36 cellular contexts compared by ENCODE assay signal in genomic region chr3:128420720-128421438, GRCh38. TPM values are rescaled to one million over a fixed set of nuclear protein-coding genes. Genes with fewer than 3 reads are reported as not detected.
"Had no signal": no experiment of that assay in that cellular context is flagged by ENCODE, and none has a peak within 500 bp of the region (broad histone marks: within the 10 kb centered on the region; RNA-seq: fewer than 3 reads in every experiment).

No MANE protein-coding gene starts in this region.

- H3K36me3 Mint-ChIP-seq: naive B cell; natural killer cell treated with Interleukin-12 subunit alpha and Interleukin-12 subunit beta and Interleukin-15 and Interleukin-18, amount 100 ng/mL, for 72 hours had no signal

- H3K9me3 ChIP-seq: colonic mucosa, left lung, mucosa of descending colon, prostate gland, right atrium auricular region, sigmoid colon, testis, tibial artery, upper lobe of left lung, uterus had no signal

- H3K27me3 ChIP-seq: colonic mucosa, heart right ventricle, left lung, right atrium auricular region, testis, upper lobe of left lung, uterus had no signal

- DNase-seq: colonic mucosa; effector CD8-positive, alpha-beta T cell; endodermal cell; foreskin melanocyte; glutamatergic neuron; hippocampal formation; left cardiac atrium; left lung; mesenchymal stem cell; mucosa of descending colon; naive B cell; sigmoid colon; stimulated activated CD4-positive, alpha-beta T cell treated with anti-CD3 and anti-CD28 coated beads, Interleukin-2, amount 100 ng/mL, for 24 hours; stimulated activated CD4-positive, alpha-beta T cell treated with anti-CD3 and anti-CD28 coated beads, Interleukin-4, amount 100 ng/mL, for 24 hours; stimulated activated naive CD8-positive, alpha-beta T cell treated with anti-CD3 and anti-CD28 coated beads, Interleukin-15, Interleukin-2, amounts not matched to agents 100 U/mL and 50 U/mL, for 24 hours; substantia nigra; testis; tibial artery; uterus had no signal

- ATAC-seq: esophagus mucosa; heart right ventricle; left cardiac atrium; left lung; mucosa of descending colon; natural killer cell treated with Interleukin-12 subunit alpha and Interleukin-12 subunit beta and Interleukin-15 and Interleukin-18, amount 100 ng/mL, for 72 hours; stimulated activated memory B cell treated with anti-CD40 and anti-IgM and Interleukin-4, amounts not matched to agents 10 μg/mL and 1 μg/mL and 100 μg/mL, for 72 hours; stimulated activated naive CD8-positive, alpha-beta T cell treated with anti-CD3 and anti-CD28 coated beads, Interleukin-15, Interleukin-2, amounts not matched to agents 100 U/mL and 50 U/mL, for 24 hours had no signal

- H3K27me3 Mint-ChIP-seq: dendritic cell treated with granulocyte-macrophage colony-stimulating factor and Interleukin-4, amounts not matched to agents 40 ng/mL and 50 ng/mL, for 4 days; naive B cell; natural killer cell treated with Interleukin-12 subunit alpha and Interleukin-12 subunit beta and Interleukin-15 and Interleukin-18, amount 100 ng/mL, for 72 hours; stimulated activated memory B cell treated with anti-CD40 and anti-IgM and Interleukin-4, amounts not matched to agents 10 μg/mL and 1 μg/mL and 100 μg/mL, for 72 hours had no signal

- H3K4me1 Mint-ChIP-seq: naive B cell; neural crest cell; stimulated activated memory B cell treated with anti-CD40 and anti-IgM and Interleukin-4, amounts not matched to agents 10 μg/mL and 1 μg/mL and 100 μg/mL, for 72 hours had no signal

- H3K27ac ChIP-seq: colonic mucosa, epithelial cell of prostate, heart right ventricle, left lung, parathyroid adenoma, prostate gland, right atrium auricular region, sigmoid colon, testis, tibial artery, upper lobe of left lung, uterus had no signal

- H3K9ac ChIP-seq: parathyroid adenoma had no signal

- H3K36me3 ChIP-seq: colonic mucosa, heart right ventricle, left lung, prostate gland, right atrium auricular region, sigmoid colon, tibial artery, upper lobe of left lung, uterus had no signal

- H3K4me3 ChIP-seq: colonic mucosa, heart right ventricle, left lung, mucosa of descending colon, prostate gland, right atrium auricular region, sigmoid colon, testis, tibial artery, upper lobe of left lung, uterus had no signal

- H3K79me2 ChIP-seq: parathyroid adenoma had no signal

- H3K4me3 Mint-ChIP-seq: dendritic cell treated with granulocyte-macrophage colony-stimulating factor and Interleukin-4, amounts not matched to agents 40 ng/mL and 50 ng/mL, for 4 days; endodermal cell; mesothelial cell of epicardium; naive B cell; natural killer cell treated with Interleukin-12 subunit alpha and Interleukin-12 subunit beta and Interleukin-15 and Interleukin-18, amount 100 ng/mL, for 72 hours; neural crest cell; stimulated activated memory B cell treated with anti-CD40 and anti-IgM and Interleukin-4, amounts not matched to agents 10 μg/mL and 1 μg/mL and 100 μg/mL, for 72 hours had no signal

- H3K4me1 ChIP-seq: colonic mucosa, parathyroid adenoma, testis, uterus had no signal

- H3K9me3 Mint-ChIP-seq: dendritic cell treated with granulocyte-macrophage colony-stimulating factor and Interleukin-4, amounts not matched to agents 40 ng/mL and 50 ng/mL, for 4 days; natural killer cell treated with Interleukin-12 subunit alpha and Interleukin-12 subunit beta and Interleukin-15 and Interleukin-18, amount 100 ng/mL, for 72 hours had no signal

- H3K27ac Mint-ChIP-seq: dendritic cell treated with granulocyte-macrophage colony-stimulating factor and Interleukin-4, amounts not matched to agents 40 ng/mL and 50 ng/mL, for 4 days; endodermal cell; stimulated activated memory B cell treated with anti-CD40 and anti-IgM and Interleukin-4, amounts not matched to agents 10 μg/mL and 1 μg/mL and 100 μg/mL, for 72 hours had no signal

- H2AFZ ChIP-seq: parathyroid adenoma had no signal

RNA-seq across cellular contexts. Expression of gene DNAJB8, which starts 45.8 kb away (rescaled TPM):
- total RNA-seq: colonic mucosa; endodermal cell; esophagus mucosa; heart right ventricle; kidney epithelial cell; left cardiac atrium; left lung; lower leg skin; lung microvascular endothelial cell; mesothelial cell of epicardium; mucosa of descending colon; natural killer cell treated with Interleukin-12 subunit alpha and Interleukin-12 subunit beta and Interleukin-15 and Interleukin-18, amount 100 ng/mL, for 72 hours; neural crest cell; osteoblast; right atrium auricular region; sigmoid colon; skeletal muscle tissue; upper lobe of left lung; uterus had no signal
- polyA plus RNA-seq: heart right ventricle, sigmoid colon had no signal
